In the genomic region with DNA sequence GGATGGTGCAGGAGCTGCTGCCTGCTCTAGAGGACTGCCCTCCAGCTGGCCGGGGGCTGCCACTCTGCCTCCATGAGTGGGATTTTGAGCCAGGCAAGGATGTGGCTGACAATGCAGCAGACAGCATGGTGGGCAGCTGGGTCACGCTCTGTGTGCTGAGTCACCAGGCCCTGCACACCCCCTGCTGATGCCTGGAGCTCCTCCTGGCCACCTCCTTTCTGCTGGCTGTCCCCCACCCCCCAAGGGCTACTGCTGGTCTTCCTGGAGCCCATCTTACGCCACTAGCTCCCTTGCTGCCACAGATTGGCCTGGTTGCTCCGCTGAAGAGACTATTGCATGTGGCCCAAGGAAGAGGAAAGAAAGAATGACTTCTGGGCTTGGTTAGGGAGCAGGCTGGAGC, we compare ENCODE assay signal across 29 cellular contexts. TPM values are rescaled to one million over a fixed set of nuclear protein-coding genes. Genes with fewer than 3 reads are reported as not detected.
DNase-seq lines count a peak whose midpoint lies in the region; ATAC-seq and TF ChIP-seq lines count a peak whose summit lies in the region.
"Had no signal": no experiment of that assay in that cellular context is flagged by ENCODE, and none has a peak within 500 bp of the region (broad histone marks: within the 10 kb centered on the region; RNA-seq: fewer than 3 reads in every experiment).

No MANE protein-coding gene starts in this region.

- no peak overlapping the region for H3K9ac ChIP-seq in HCT116 (ENCODE audit: low read length)
- H3K9ac ChIP-seq in stomach smooth muscle (ENCODE audit: low read length in 2 of 2), result peak overlapping the region in 1 of 2 donors; percentile 42
- H3K9ac ChIP-seq: GM23248, KMS-11 had no signal

- no peak overlapping the region for H2AFZ ChIP-seq in HCT116 (ENCODE audit: low read depth, low read length, poor library complexity, severe bottlenecking)
- H2AFZ ChIP-seq: GM23248 had no signal

- TF ChIP-seq POLR2A in HCT116 (IDR thresholded peaks at IDR 0.05; ENCODE audit: borderline replicate concordance, extremely low read depth, insufficient read depth, insufficient read length), result no peak

- H3K4me3 ChIP-seq in HCT116 (replicated peaks in 1 of 2; ENCODE audit: low read depth in 1 of 2, low read length in 2 of 2) (no peak overlapping the region), astrocyte of the spinal cord (ENCODE audit: low read depth, low read length) (no peak overlapping the region), stomach smooth muscle (ENCODE audit: low read length in 2 of 2) (no peak overlapping the region)
- H3K4me3 ChIP-seq: GM23248, ovary, skin epidermis, upper lobe of left lung had no signal

- H4K20me1 ChIP-seq in HCT116 (ENCODE audit: insufficient read depth), result no peaks in the 10 kb centered on the region

- in situ Hi-C loops in astrocyte of the spinal cord (cut with HindIII; ENCODE audit: low sequenced_read_pairs), result no loop called here

- no TSS peak for BruUV-seq in HCT116 (replicated peaks; lab: Mats Ljungman, UMichigan)

- H3K27ac ChIP-seq in HCT116 (ENCODE audit: low read depth, low read length) (no peak overlapping the region; the same call in 1 of the 2 replicates), layer of hippocampus (ENCODE audit: low read depth, low read length) (peak overlapping the region; percentile 4), stomach smooth muscle (ENCODE audit: low read length) (peak overlapping the region; percentile 78)
- H3K27ac ChIP-seq: GM23248, KMS-11, ovary, upper lobe of left lung, VCaP had no signal

- H3K36me3 ChIP-seq in HCT116 (ENCODE audit: control insufficient read depth in 1 of 2, insufficient read depth in 2 of 2, low read length in 2 of 2) (no peaks in the 10 kb centered on the region), stomach smooth muscle (ENCODE audit: control insufficient read depth in 2 of 2, insufficient read depth in 2 of 2, low read length in 2 of 2) (no peaks in the 10 kb centered on the region)
- H3K36me3 ChIP-seq: ovary, upper lobe of left lung had no signal

- H3K4me2 ChIP-seq in HCT116 (ENCODE audit: low read length), result 0 out of 2 replicates have a peak overlapping the region, but pooled peaks have one; percentile 19
- H3K4me2 ChIP-seq: KMS-11 had no signal

- H3K9me2 ChIP-seq in HCT116 (ENCODE audit: insufficient read depth), result no peaks in the 10 kb centered on the region

- intact Hi-C loops in HCT116 (cut with micrococcal nuclease), result no loop called here

- H3K27me3 ChIP-seq in HCT116 (ENCODE audit: insufficient read depth, low read length) (no peaks in the 10 kb centered on the region), layer of hippocampus (ENCODE audit: control insufficient read depth, insufficient read depth, low read length) (no peaks in the 10 kb centered on the region), stomach smooth muscle (ENCODE audit: control insufficient read depth in 1 of 2, insufficient read depth in 2 of 2, low read length in 2 of 2) (no peaks in the 10 kb centered on the region)
- H3K27me3 ChIP-seq: ovary, upper lobe of left lung had no signal

- RAD21 ChIA-PET in HCT116 (lab: Charles Lee; ENCODE audit: low non-redundant PET in 1 of 2, low total read pairs in 2 of 2, uncharacterized antibody in 2 of 2, unreplicated experiment in 2 of 2), result no interaction called here

- CTCF ChIA-PET in HCT116 (lab: Charles Lee), result interaction anchor here (0.6 kb wide), 1 partner anchor 152 kb away, joined by 3 read pairs; no protein-coding TSS in a partner anchor

- no peak for TF ChIP-seq RAD21 in HCT116 (IDR thresholded peaks at IDR 0.05; ENCODE audit: low read depth)

- peaks cover 8% of the 10 kb centered on the region; the same call in 1 of the 2 replicates for H3K79me2 ChIP-seq in HCT116 (ENCODE audit: insufficient read depth, low read length)

- H3K9me3 ChIP-seq in HCT116 (ENCODE audit: control insufficient read depth in 1 of 2, insufficient read depth in 1 of 2, low read depth in 1 of 2, low read length in 2 of 2) (no peaks in the 10 kb centered on the region), stomach smooth muscle (ENCODE audit: control insufficient read depth in 2 of 2, low read length in 2 of 2) (no peaks in the 10 kb centered on the region)
- H3K9me3 ChIP-seq: ovary, upper lobe of left lung had no signal

- no peak for ATAC-seq in HCT116
- no peak for ATAC-seq in HG02623 (IDR thresholded peaks at IDR 0.05; ENCODE audit: unreplicated experiment)
- ATAC-seq: naive thymus-derived CD8-positive, alpha-beta T cell; Panc1; stimulated activated memory B cell treated with anti-CD40 and anti-IgM and Interleukin-4, amounts not matched to agents 10 μg/mL and 1 μg/mL and 100 μg/mL, for 72 hours had no signal

- H3K4me1 ChIP-seq in HCT116 (ENCODE audit: control insufficient read depth in 1 of 2, insufficient read depth in 2 of 2, low read length in 2 of 2) (peaks cover 6 to 38% of the 10 kb centered on the region in 2 experiments; a peak in 3 of 4 replicates), stomach smooth muscle (ENCODE audit: control insufficient read depth, insufficient read depth, low read length) (peaks cover 66% of the 10 kb centered on the region)

- POLR2A ChIA-PET in HCT116 (lab: Charles Lee), result no interaction called here

- DNase-seq in HCT116 (ENCODE audit: low read depth, low spot score), result no peak
- peak; percentile 9 for DNase-seq in astrocyte of the spinal cord (ENCODE audit: low read depth, low spot score)
- no peak for DNase-seq in NOMO-1 (lab: John Stamatoyannopoulos, UW; ENCODE audit: unreplicated experiment in 2 of 2)
- DNase-seq in NCI-H526 treated with DMSO at 0.1 percent for 48 hours (lab: John Stamatoyannopoulos, UW), result no peak
- DNase-seq: activated CD4-positive, alpha-beta T cell treated with anti-CD3 and anti-CD28 coated beads for 4 hours; activated CD8-positive, alpha-beta memory T cell treated with anti-CD3 and anti-CD28 coated beads for 24 hours; activated T-cell treated with anti-CD3 and anti-CD28 coated beads for 4 hours; C1 segment of cervical spinal cord; cortex of kidney; DMS53; GM23248; HFFc6; islet precursor cell; naive thymus-derived CD8-positive, alpha-beta T cell; NCI-H1417 treated with DMSO at 0.1 percent for 48 hours; NCI-H2081; NCI-H2227 treated with DMSO at 0.1 percent for 48 hours; NCI-H69; ovary; SHP77 treated with DMSO at 0.1 percent for 48 hours had no signal

- TF ChIP-seq CTCF in HCT116 (IDR thresholded peaks at IDR 0.05 in 2 of 3, conservative IDR thresholded peaks at IDR 0.05 in 1 of 3; ENCODE audit: borderline replicate concordance in 1 of 3, insufficient read depth in 1 of 3, low read depth in 2 of 3, low read length in 2 of 3) (no peak), astrocyte of the spinal cord (IDR thresholded peaks at IDR 0.05; ENCODE audit: low read depth, low read length) (no peak)

TF ChIP-seq in HCT116, 20 proteins besides CTCF, POLR2A, EP300 and RAD21 (continues in another document):
- no peak for TF ChIP-seq JUND (IDR thresholded peaks at IDR 0.05)
- no peak for TF ChIP-seq TCF7L2 (IDR thresholded peaks at IDR 0.05; ENCODE audit: borderline replicate concordance, extremely low read depth, insufficient read depth, insufficient read length)
- TF ChIP-seq, protein P1, sequence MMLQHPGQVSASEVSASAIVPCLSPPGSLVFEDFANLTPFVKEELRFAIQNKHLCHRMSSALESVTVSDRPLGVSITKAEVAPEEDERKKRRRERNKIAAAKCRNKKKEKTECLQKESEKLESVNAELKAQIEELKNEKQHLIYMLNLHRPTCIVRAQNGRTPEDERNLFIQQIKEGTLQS (IDR thresholded peaks at IDR 0.05), result no peak
- TF ChIP-seq EZH2phosphoT487 (IDR thresholded peaks at IDR 0.05; ENCODE audit: borderline replicate concordance), result no peak
- no peak for TF ChIP-seq CEBPB (IDR thresholded peaks at IDR 0.05; ENCODE audit: low read depth)
- no peak for TF ChIP-seq ZFX (IDR thresholded peaks at IDR 0.05)
- TF ChIP-seq SP1 (IDR thresholded peaks at IDR 0.05; ENCODE audit: low read depth), result no peak
- TF ChIP-seq, protein P2, sequence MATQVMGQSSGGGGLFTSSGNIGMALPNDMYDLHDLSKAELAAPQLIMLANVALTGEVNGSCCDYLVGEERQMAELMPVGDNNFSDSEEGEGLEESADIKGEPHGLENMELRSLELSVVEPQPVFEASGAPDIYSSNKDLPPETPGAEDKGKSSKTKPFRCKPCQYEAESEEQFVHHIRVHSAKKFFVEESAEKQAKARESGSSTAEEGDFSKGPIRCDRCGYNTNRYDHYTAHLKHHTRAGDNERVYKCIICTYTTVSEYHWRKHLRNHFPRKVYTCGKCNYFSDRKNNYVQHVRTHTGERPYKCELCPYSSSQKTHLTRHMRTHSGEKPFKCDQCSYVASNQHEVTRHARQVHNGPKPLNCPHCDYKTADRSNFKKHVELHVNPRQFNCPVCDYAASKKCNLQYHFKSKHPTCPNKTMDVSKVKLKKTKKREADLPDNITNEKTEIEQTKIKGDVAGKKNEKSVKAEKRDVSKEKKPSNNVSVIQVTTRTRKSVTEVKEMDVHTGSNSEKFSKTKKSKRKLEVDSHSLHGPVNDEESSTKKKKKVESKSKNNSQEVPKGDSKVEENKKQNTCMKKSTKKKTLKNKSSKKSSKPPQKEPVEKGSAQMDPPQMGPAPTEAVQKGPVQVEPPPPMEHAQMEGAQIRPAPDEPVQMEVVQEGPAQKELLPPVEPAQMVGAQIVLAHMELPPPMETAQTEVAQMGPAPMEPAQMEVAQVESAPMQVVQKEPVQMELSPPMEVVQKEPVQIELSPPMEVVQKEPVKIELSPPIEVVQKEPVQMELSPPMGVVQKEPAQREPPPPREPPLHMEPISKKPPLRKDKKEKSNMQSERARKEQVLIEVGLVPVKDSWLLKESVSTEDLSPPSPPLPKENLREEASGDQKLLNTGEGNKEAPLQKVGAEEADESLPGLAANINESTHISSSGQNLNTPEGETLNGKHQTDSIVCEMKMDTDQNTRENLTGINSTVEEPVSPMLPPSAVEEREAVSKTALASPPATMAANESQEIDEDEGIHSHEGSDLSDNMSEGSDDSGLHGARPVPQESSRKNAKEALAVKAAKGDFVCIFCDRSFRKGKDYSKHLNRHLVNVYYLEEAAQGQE (IDR thresholded peaks at IDR 0.05; ENCODE audit: low read depth), result no peak

RNA-seq across cellular contexts. Expression of a gene that starts 3.9 kb away (rescaled TPM):
- 9.0 TPM for total RNA-seq in HCT116 (2021; ENCODE audit: unreplicated experiment)
- polyA plus RNA-seq in HCT116 (2012), result 1.8 and 2.6 TPM in 2 replicates

RNA-seq across cellular contexts. Expression of a gene that starts 37.7 kb away (rescaled TPM):
- total RNA-seq in HCT116 (2021; ENCODE audit: unreplicated experiment), result 176 TPM
- 129 and 157 TPM in 2 replicates for polyA plus RNA-seq in HCT116 (2012)
